34 cellular contexts compared by ENCODE assay signal in genomic region chr1:108314815-108315214, GRCh38.
"Had no signal": no experiment of that assay in that cellular context is flagged by ENCODE, and none has a peak within 500 bp of the region (broad histone marks: within the 10 kb centered on the region; RNA-seq: fewer than 3 reads in every experiment).

No MANE protein-coding gene starts in this region.

- H3K27ac ChIP-seq: KMS-11 had no signal

- H3K9me3 ChIP-seq: MG63 had no signal

- H3K9ac ChIP-seq: KMS-11 had no signal

- H3K27me3 ChIP-seq: MG63 had no signal

- DNase-seq: Karpas-422, Kasumi-1, KG1, MG63, MM.1S, MV-4-11, NCI-H1048, NCI-H1092, NCI-H1092 treated with DMSO at 0.1 percent for 48 hours, NCI-H1105, NCI-H1105 treated with DMSO at 0.1 percent for 48 hours, NCI-H1417, NCI-H1417 treated with DMSO at 0.1 percent for 48 hours, NCI-H1436, NCI-H1436 treated with DMSO at 0.1 percent for 48 hours, NCI-H146, NCI-H1694, NCI-H1694 treated with DMSO at 0.1 percent for 48 hours, NCI-H187, NCI-H187 treated with DMSO at 0.1 percent for 48 hours, NCI-H1930, NCI-H2029, NCI-H2029 treated with DMSO at 0.1 percent for 48 hours, NCI-H2081, NCI-H2081 treated with DMSO at 0.1 percent for 48 hours, NCI-H2107, NCI-H2171, NCI-H2171 treated with DMSO at 0.1 percent for 48 hours, NCI-H2227 treated with DMSO at 0.1 percent for 48 hours, NCI-H226, NCI-H345, NCI-H446, NCI-H446 treated with DMSO at 0.1 percent for 48 hours had no signal

- H3K4me2 ChIP-seq: KMS-11 had no signal

- H3K4me3 ChIP-seq: MG63 had no signal
